Comparison of ENCODE assay signal across 21 cellular contexts in the genomic region with DNA sequence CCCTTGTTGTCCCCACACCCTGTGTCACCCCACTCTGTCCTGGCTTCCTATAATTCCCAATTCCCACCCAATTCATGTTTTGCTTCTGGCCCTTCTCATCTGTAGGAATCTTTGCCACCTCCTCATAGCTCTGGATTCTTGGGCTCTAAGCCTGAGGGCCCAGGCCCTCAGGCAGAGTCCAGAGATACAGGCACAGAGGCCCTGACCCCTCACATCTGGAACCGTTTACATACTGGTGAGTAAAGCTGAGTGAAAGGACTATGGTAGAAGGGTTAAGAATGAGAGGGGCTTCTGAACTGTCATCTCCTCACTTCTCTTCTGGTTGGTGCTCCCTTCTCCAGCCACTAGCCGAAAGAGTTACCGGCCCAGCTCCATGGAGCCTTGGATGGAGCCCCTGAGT. TPM values are rescaled to one million over a fixed set of nuclear protein-coding genes. Genes with fewer than 3 reads are reported as not detected.
DNase-seq lines count a peak whose midpoint lies in the region; ATAC-seq and TF ChIP-seq lines count a peak whose summit lies in the region.
"Had no signal": no experiment of that assay in that cellular context is flagged by ENCODE, and none has a peak within 500 bp of the region (broad histone marks: within the 10 kb centered on the region; RNA-seq: fewer than 3 reads in every experiment).

No MANE protein-coding gene starts in this region.

- H3K4me3 ChIP-seq in fibroblast of mammary gland (ENCODE audit: control insufficient read depth, low read depth, low read length), result no peak overlapping the region
- H3K4me3 ChIP-seq: GM12878, GM23338, prostate gland, spleen had no signal

- ATAC-seq in activated T-cell treated with anti-CD3 and anti-CD28 coated beads, Interleukin-2, amount 50 U/mL, for 72 hours (replicated peaks in 1 of 2), result no peak
- peak; percentile 2; the same call in 1 of the 3 replicates for ATAC-seq in SK-N-SH treated with all-trans-retinoic acid at 6 μM for 48 hours
- no peak for ATAC-seq in stimulated activated memory B cell treated with anti-CD40 and anti-IgM and Interleukin-4, amounts not matched to agents 10 μg/mL and 1 μg/mL and 100 μg/mL, for 72 hours
- ATAC-seq: GM12878, GM23338, left ventricle myocardium superior had no signal

- DNase-seq in activated T-cell treated with anti-CD3 and anti-CD28 coated beads, Interleukin-2, amount 50 U/mL, for 72 hours, result no peak
- DNase-seq in activated T-cell treated with anti-CD3 and anti-CD28 coated beads, Interleukin-2, amount 50 U/mL, for 48 hours, result no peak
- DNase-seq in fibroblast of mammary gland (ENCODE audit: low read depth), result peak; percentile 72
- no peak for DNase-seq in anterior cingulate cortex (lab: John Stamatoyannopoulos, UW)
- no peak for DNase-seq in erythroblast (lab: John Stamatoyannopoulos, UW)
- DNase-seq in DMS79 (lab: John Stamatoyannopoulos, UW), result no peak
- DNase-seq: activated CD4-positive, CD25-positive, alpha-beta regulatory T cell treated with anti-CD3 and anti-CD28 coated beads, Interleukin-2, amount 50 U/mL, for 72 hours; caudate nucleus; effector CD8-positive, alpha-beta T cell; foreskin melanocyte; left ventricle myocardium superior; NCI-H1417 treated with DMSO at 0.1 percent for 48 hours; RPMI8226; spleen; stimulated activated naive CD4-positive, alpha-beta T cell had no signal

- TF ChIP-seq CTCF in fibroblast of mammary gland (conservative IDR thresholded peaks at IDR 0.05; ENCODE audit: control insufficient read depth, insufficient read depth, low read depth, low read length), result no peak

- no peak overlapping the region for H3K4me3 Mint-ChIP-seq in activated T-cell treated with anti-CD3 and anti-CD28 coated beads, Interleukin-2, amount 50 U/mL, for 72 hours
- no peak overlapping the region for H3K4me3 Mint-ChIP-seq in stimulated activated memory B cell treated with anti-CD40 and anti-IgM and Interleukin-4, amounts not matched to agents 10 μg/mL and 1 μg/mL and 100 μg/mL, for 72 hours
- H3K4me3 Mint-ChIP-seq: GM23338 had no signal

- H3K27ac Mint-ChIP-seq in activated T-cell treated with anti-CD3 and anti-CD28 coated beads, Interleukin-2, amount 50 U/mL, for 72 hours, result peak overlapping the region; percentile 39
- peak overlapping the region; percentile 23 for H3K27ac Mint-ChIP-seq in stimulated activated memory B cell treated with anti-CD40 and anti-IgM and Interleukin-4, amounts not matched to agents 10 μg/mL and 1 μg/mL and 100 μg/mL, for 72 hours
- H3K27ac Mint-ChIP-seq: GM23338 had no signal

- H3K4me1 Mint-ChIP-seq in activated T-cell treated with anti-CD3 and anti-CD28 coated beads, Interleukin-2, amount 50 U/mL, for 72 hours (ENCODE audit: low read depth), result peaks cover 21% of the 10 kb centered on the region
- no peaks in the 10 kb centered on the region for H3K4me1 Mint-ChIP-seq in stimulated activated memory B cell treated with anti-CD40 and anti-IgM and Interleukin-4, amounts not matched to agents 10 μg/mL and 1 μg/mL and 100 μg/mL, for 72 hours
- H3K4me1 Mint-ChIP-seq: GM23338 had no signal

- no peaks in the 10 kb centered on the region for H3K9me3 Mint-ChIP-seq in activated T-cell treated with anti-CD3 and anti-CD28 coated beads, Interleukin-2, amount 50 U/mL, for 72 hours
- no peaks in the 10 kb centered on the region for H3K9me3 Mint-ChIP-seq in stimulated activated memory B cell treated with anti-CD40 and anti-IgM and Interleukin-4, amounts not matched to agents 10 μg/mL and 1 μg/mL and 100 μg/mL, for 72 hours
- H3K9me3 Mint-ChIP-seq: GM23338 had no signal

- TF ChIP-seq POLR2A in erythroblast (IDR thresholded peaks at IDR 0.05; ENCODE audit: low read length), result no peak

- peaks cover 14 to 47% of the 10 kb centered on the region in 2 donors for H3K36me3 Mint-ChIP-seq in activated T-cell treated with anti-CD3 and anti-CD28 coated beads, Interleukin-2, amount 50 U/mL, for 72 hours (ENCODE audit: insufficient read depth in 2 of 2)
- peaks cover 86% of the 10 kb centered on the region for H3K36me3 Mint-ChIP-seq in stimulated activated memory B cell treated with anti-CD40 and anti-IgM and Interleukin-4, amounts not matched to agents 10 μg/mL and 1 μg/mL and 100 μg/mL, for 72 hours

- H3K27me3 Mint-ChIP-seq in activated T-cell treated with anti-CD3 and anti-CD28 coated beads, Interleukin-2, amount 50 U/mL, for 72 hours (ENCODE audit: low read depth), result no peaks in the 10 kb centered on the region
- no peaks in the 10 kb centered on the region for H3K27me3 Mint-ChIP-seq in stimulated activated memory B cell treated with anti-CD40 and anti-IgM and Interleukin-4, amounts not matched to agents 10 μg/mL and 1 μg/mL and 100 μg/mL, for 72 hours

TF ChIP-seq in SK-N-SH treated with all-trans-retinoic acid at 6 μM for 48 hours, 23 proteins besides CTCF, POLR2A, EP300 and RAD21 (continues in another document):
- TF ChIP-seq BACH2 (CRISPR knock-in tag; IDR thresholded peaks at IDR 0.05; ENCODE audit: borderline replicate concordance) (no peak), POU6F1 (CRISPR knock-in tag; IDR thresholded peaks at IDR 0.05; ENCODE audit: borderline replicate concordance, low read depth) (no peak), ESRRG (CRISPR knock-in tag; IDR thresholded peaks at IDR 0.05) (no peak), CREB5 (CRISPR knock-in tag; IDR thresholded peaks at IDR 0.05; ENCODE audit: low read depth) (no peak), TCF4 (CRISPR knock-in tag; IDR thresholded peaks at IDR 0.05; ENCODE audit: borderline replicate concordance) (no peak), ZNF8 (CRISPR knock-in tag; IDR thresholded peaks at IDR 0.05) (no peak), TOX (CRISPR knock-in tag; IDR thresholded peaks at IDR 0.05; ENCODE audit: borderline replicate concordance) (no peak), TSHZ2 (CRISPR knock-in tag; IDR thresholded peaks at IDR 0.05) (no peak), ZNF565 (CRISPR knock-in tag; conservative IDR thresholded peaks at IDR 0.05; ENCODE audit: low read depth) (no peak), ZC3H10 (CRISPR knock-in tag; IDR thresholded peaks at IDR 0.05) (no peak), ZFP3 (CRISPR knock-in tag; IDR thresholded peaks at IDR 0.05) (no peak)

RNA-seq across cellular contexts. Expression of gene PRRC2A, which starts 13.6 kb away (rescaled TPM):
- total RNA-seq in activated T-cell treated with anti-CD3 and anti-CD28 coated beads, Interleukin-2, amount 50 U/mL, for 72 hours, result 100 to 1,000 TPM; 260 to 285 TPM

RNA-seq across cellular contexts. Expression of gene BAG6, which starts 18.3 kb away (rescaled TPM):
- total RNA-seq in activated T-cell treated with anti-CD3 and anti-CD28 coated beads, Interleukin-2, amount 50 U/mL, for 72 hours, result 100 to 1,000 TPM; 265 to 272 TPM

RNA-seq across cellular contexts. Expression of gene AIF1, which starts 19.1 kb away (rescaled TPM):
- 10 to 100 TPM; 68.7 to 98.1 TPM for total RNA-seq in activated T-cell treated with anti-CD3 and anti-CD28 coated beads, Interleukin-2, amount 50 U/mL, for 72 hours
- total RNA-seq: LHCN-M2 had no signal

RNA-seq across cellular contexts. Expression of gene APOM, which starts 21.6 kb away (rescaled TPM):
- total RNA-seq in activated T-cell treated with anti-CD3 and anti-CD28 coated beads, Interleukin-2, amount 50 U/mL, for 72 hours, result 1 to 10 TPM; 5.0 to 6.0 TPM

RNA-seq across cellular contexts. Expression of gene C6orf47, which starts 26.4 kb away (rescaled TPM):
- 10 to 100 TPM; 21.1 to 22.5 TPM for total RNA-seq in activated T-cell treated with anti-CD3 and anti-CD28 coated beads, Interleukin-2, amount 50 U/mL, for 72 hours
